In the genomic region with DNA sequence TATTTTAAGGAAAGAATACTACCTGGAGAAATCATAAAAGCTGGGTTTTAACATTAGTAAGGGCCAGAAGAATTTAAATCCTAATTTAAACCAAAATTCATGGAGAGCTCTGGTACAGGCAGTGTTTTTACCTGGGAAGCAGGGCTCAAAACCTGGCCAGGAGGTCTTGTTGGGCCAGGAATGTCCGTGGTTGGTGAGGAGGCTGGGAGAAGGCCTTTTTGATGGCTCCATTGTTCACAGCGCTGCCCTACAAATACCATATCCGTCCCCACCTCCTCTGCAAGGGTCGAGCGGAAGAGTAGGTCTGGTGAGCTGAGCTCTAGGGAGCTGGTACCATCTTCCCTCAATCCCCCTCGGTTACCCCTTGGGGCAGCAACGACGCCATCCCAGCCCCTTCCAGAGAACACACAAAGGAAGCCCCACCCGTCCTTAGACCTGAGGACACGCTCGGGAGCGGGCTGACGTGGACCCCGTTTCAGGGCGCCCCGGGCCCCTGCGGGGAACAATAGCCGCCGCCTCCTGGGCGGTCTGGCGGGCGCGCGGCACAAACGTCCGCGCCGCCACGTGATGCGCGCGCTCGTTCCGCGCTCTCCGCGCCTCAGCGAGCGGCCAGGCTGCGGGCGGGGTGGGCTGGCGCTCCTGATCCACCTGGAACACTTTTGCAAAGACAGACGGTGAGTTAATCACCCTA, we compare ENCODE assay signal across 8 cellular contexts.
DNase-seq lines count a peak whose midpoint lies in the region; ATAC-seq lines count a peak whose summit lies in the region.

No MANE protein-coding gene starts in this region.

- H3K4me3 ChIP-seq in adipocyte (ENCODE audit: low read length): peak overlapping the region; percentile 87
- H3K4me3 ChIP-seq in mucosa of rectum (ENCODE audit: low read length in 2 of 2): peak overlapping the region; percentile 60 to 73

- DNase-seq in AG20443 (ENCODE audit: low spot score): peak; percentile 80
- DNase-seq in adipocyte (ENCODE audit: low read depth): no peak

- no peaks in the 10 kb centered on the region for H3K9me3 ChIP-seq in adipocyte (ENCODE audit: control insufficient read depth, low read length)
- H3K9me3 ChIP-seq in mucosa of rectum (ENCODE audit: control insufficient read depth in 2 of 2, low read length in 2 of 2): no peaks in the 10 kb centered on the region

- H3K9ac ChIP-seq in adipocyte (ENCODE audit: low read length): peak overlapping the region; percentile 58
- peak overlapping the region; percentile 56 to 65 for H3K9ac ChIP-seq in mucosa of rectum (ENCODE audit: low read depth in 1 of 2, low read length in 2 of 2)

- H3K27me3 ChIP-seq in adipocyte (replicated peaks; ENCODE audit: control insufficient read depth, insufficient read depth, low read length) (no peaks in the 10 kb centered on the region), mucosa of rectum (ENCODE audit: control insufficient read depth in 2 of 2, insufficient read depth in 2 of 2, low read length in 2 of 2) (peaks cover 0 to 6% of the 10 kb centered on the region in 2 donors)

- H3K4me1 ChIP-seq in adipocyte (ENCODE audit: control insufficient read depth, insufficient read depth, low read length): peaks cover 17% of the 10 kb centered on the region
- H3K4me1 ChIP-seq in mucosa of rectum (ENCODE audit: control insufficient read depth in 2 of 2, insufficient read depth in 2 of 2, low read length in 2 of 2): peaks cover 14 to 26% of the 10 kb centered on the region in 2 donors

- H3K27ac ChIP-seq in mucosa of rectum (ENCODE audit: low read depth in 2 of 2, low read length in 2 of 2): peak overlapping the region; percentile 51 to 80

- H3K36me3 ChIP-seq in adipocyte (ENCODE audit: control insufficient read depth, insufficient read depth, low read length, severe bottlenecking) (no peaks in the 10 kb centered on the region), mucosa of rectum (ENCODE audit: control insufficient read depth in 2 of 2, insufficient read depth in 2 of 2, low read length in 2 of 2) (no peaks in the 10 kb centered on the region)

- ATAC-seq in HG03432 (IDR thresholded peaks at IDR 0.05; ENCODE audit: unreplicated experiment) (peak; percentile 51), HG03565 (IDR thresholded peaks at IDR 0.05; ENCODE audit: unreplicated experiment) (no peak), HG03520 (IDR thresholded peaks at IDR 0.05; ENCODE audit: unreplicated experiment) (no peak), GM21786 (IDR thresholded peaks at IDR 0.05; ENCODE audit: unreplicated experiment) (no peak), HG03196 (IDR thresholded peaks at IDR 0.05; ENCODE audit: unreplicated experiment) (no peak)
